In genomic region chr5:53167836-53168235, GRCh38 we compare ENCODE assay signal across 16 cellular contexts. TPM values are rescaled to one million over a fixed set of nuclear protein-coding genes. Genes with fewer than 3 reads are reported as not detected.
DNase-seq lines count a peak whose midpoint lies in the region; TF ChIP-seq lines count a peak whose summit lies in the region.
"Had no signal": no experiment of that assay in that cellular context is flagged by ENCODE, and none has a peak within 500 bp of the region (broad histone marks: within the 10 kb centered on the region; RNA-seq: fewer than 3 reads in every experiment).

No MANE protein-coding gene starts in this region.

- H3K9me3 Mint-ChIP-seq in MCF 10A (ENCODE audit: unreplicated experiment): no peaks in the 10 kb centered on the region
- no peaks in the 10 kb centered on the region for H3K9me3 Mint-ChIP-seq in Calu3 (ENCODE audit: low read depth, unreplicated experiment)
- H3K9me3 Mint-ChIP-seq: central memory CD8-positive, alpha-beta T cell; naive thymus-derived CD4-positive, alpha-beta T cell had no signal

- no peaks in the 10 kb centered on the region for H4K20me1 ChIP-seq in MM.1S (ENCODE audit: insufficient read depth, low read length)

- H3K27ac ChIP-seq in right atrium auricular region (peak overlapping the region in 1 of 2 donors; percentile 46), rectal smooth muscle tissue (ENCODE audit: low read depth, low read length) (peak overlapping the region; percentile 16), MM.1S (ENCODE audit: low read length) (no peak overlapping the region)
- H3K27ac ChIP-seq: C4-2B had no signal

- H3K27me3 ChIP-seq in right atrium auricular region (no peaks in the 10 kb centered on the region), rectal smooth muscle tissue (ENCODE audit: control insufficient read depth, insufficient read depth, low read length) (no peaks in the 10 kb centered on the region), MM.1S (replicated peaks; ENCODE audit: insufficient read depth, low read length) (no peaks in the 10 kb centered on the region)

- TF ChIP-seq CTCF in MCF 10A (IDR thresholded peaks at IDR 0.05; ENCODE audit: unreplicated experiment): no peak
- TF ChIP-seq CTCF in right atrium auricular region (IDR thresholded peaks at IDR 0.05): no peak
- TF ChIP-seq CTCF in Calu3 (IDR thresholded peaks at IDR 0.05; ENCODE audit: unreplicated experiment): no peak
- no peak for TF ChIP-seq CTCF in MM.1S (IDR thresholded peaks at IDR 0.05; ENCODE audit: low read length)

- H3K36me3 ChIP-seq in right atrium auricular region: no peaks in the 10 kb centered on the region
- no peaks in the 10 kb centered on the region for H3K36me3 ChIP-seq in rectal smooth muscle tissue (ENCODE audit: control insufficient read depth, insufficient read depth, low read length)
- no peaks in the 10 kb centered on the region for H3K36me3 ChIP-seq in MM.1S (replicated peaks; ENCODE audit: insufficient read depth, low read length)

- no peak overlapping the region for H3K4me2 ChIP-seq in MM.1S (ENCODE audit: low read depth, low read length)

- no peak overlapping the region for H3K4me3 ChIP-seq in right atrium auricular region
- no peak overlapping the region for H3K4me3 ChIP-seq in rectal smooth muscle tissue (ENCODE audit: low read length)
- no peak overlapping the region for H3K4me3 ChIP-seq in MM.1S (ENCODE audit: low read length)

- H3K79me2 ChIP-seq in MM.1S (ENCODE audit: low read length): no peaks in the 10 kb centered on the region

- no peak overlapping the region for H3K9ac ChIP-seq in rectal smooth muscle tissue (ENCODE audit: low read length)
- H3K9ac ChIP-seq in MM.1S (ENCODE audit: low read length): no peak overlapping the region

- H3K36me3 Mint-ChIP-seq in MCF 10A (ENCODE audit: insufficient read depth, unreplicated experiment) (no peaks in the 10 kb centered on the region), Calu3 (ENCODE audit: insufficient read depth, unreplicated experiment) (no peaks in the 10 kb centered on the region)
- H3K36me3 Mint-ChIP-seq: naive thymus-derived CD4-positive, alpha-beta T cell had no signal

- POLR2A ChIA-PET in MCF 10A (lab: Yijun Ruan, JAX): no interaction called here

- no peaks in the 10 kb centered on the region for H3K9me3 ChIP-seq in right atrium auricular region
- no peaks in the 10 kb centered on the region for H3K9me3 ChIP-seq in MM.1S (replicated peaks; ENCODE audit: insufficient read depth, low read length)

- peaks cover 0 to 19% of the 10 kb centered on the region in 2 donors for H3K4me1 ChIP-seq in right atrium auricular region
- H3K4me1 ChIP-seq in rectal smooth muscle tissue (ENCODE audit: control insufficient read depth, insufficient read depth, low read length): peaks cover 7% of the 10 kb centered on the region
- 0 out of 2 replicates have a peak, but pooled peaks cover 7% of the 10 kb centered on the region for H3K4me1 ChIP-seq in MM.1S (ENCODE audit: low read length)

- H3K27me3 Mint-ChIP-seq in MCF 10A (ENCODE audit: insufficient read depth, unreplicated experiment) (no peaks in the 10 kb centered on the region), Calu3 (ENCODE audit: unreplicated experiment) (no peaks in the 10 kb centered on the region)

- no TSS peak for BruUV-seq in MCF 10A (replicated peaks; lab: Mats Ljungman, UMichigan)
- BruUV-seq in Calu3 (replicated peaks; lab: Mats Ljungman, UMichigan): no TSS peak

- no peaks in the 10 kb centered on the region for H3F3A ChIP-seq in MM.1S (ENCODE audit: insufficient read depth, low read length)

- intact Hi-C loops in MCF 10A (cut with micrococcal nuclease) (no loop called here), Calu3 (cut with micrococcal nuclease; ENCODE audit: unreplicated experiment) (no loop called here)

- CTCF ChIA-PET in MCF 10A (lab: Yijun Ruan, JAX) (interaction anchor here (0.5 to 1.1 kb wide), 2 partner anchors 1061 to 1334 kb away, joined by 3 to 4 read pairs; no protein-coding TSS in a partner anchor), Calu3 (lab: Charles Lee) (no interaction called here)

- H3K9me2 ChIP-seq in MM.1S (replicated peaks; ENCODE audit: insufficient read depth, low read length): no peaks in the 10 kb centered on the region

- DNase-seq in EL (peak; percentile 39), MCF 10A (ENCODE audit: unreplicated experiment) (peak; percentile 33), right atrium auricular region (ENCODE audit: low spot score) (peak; percentile 73), putamen (ENCODE audit: low spot score) (no peak), Calu3 (no peak), MM.1S (no peak)
- no peak for DNase-seq in stimulated activated CD4-positive, alpha-beta T cell treated with anti-CD3 and anti-CD28 coated beads, Interleukin-4, amount 100 ng/mL, for 4 hours
- DNase-seq: activated T-cell treated with anti-CD3 and anti-CD28 coated beads, Interleukin-2, amount 50 U/mL, for 48 hours; Karpas-422; naive thymus-derived CD4-positive, alpha-beta T cell; NCI-H345; SHP77 treated with DMSO at 0.1 percent for 48 hours; stimulated activated CD4-positive, alpha-beta T cell treated with anti-CD3 and anti-CD28 coated beads, Interleukin-1b, Interleukin-23, amount 100 ng/mL, for 48 hours had no signal

- no peak overlapping the region for H3K4me3 Mint-ChIP-seq in MCF 10A (ENCODE audit: unreplicated experiment)
- no peak overlapping the region for H3K4me3 Mint-ChIP-seq in Calu3 (ENCODE audit: low read depth, unreplicated experiment)
- H3K4me3 Mint-ChIP-seq: central memory CD8-positive, alpha-beta T cell; naive thymus-derived CD4-positive, alpha-beta T cell had no signal

- no peak overlapping the region for H3K27ac Mint-ChIP-seq in MCF 10A (ENCODE audit: low read depth, unreplicated experiment)
- no peak overlapping the region for H3K27ac Mint-ChIP-seq in Calu3 (ENCODE audit: unreplicated experiment)
- H3K27ac Mint-ChIP-seq: naive thymus-derived CD4-positive, alpha-beta T cell had no signal

- H2AFZ ChIP-seq in MM.1S (ENCODE audit: low read length): no peak overlapping the region

- peaks cover 5% of the 10 kb centered on the region for H3K4me1 Mint-ChIP-seq in MCF 10A (ENCODE audit: insufficient read depth, unreplicated experiment)
- no peaks in the 10 kb centered on the region for H3K4me1 Mint-ChIP-seq in Calu3 (ENCODE audit: low read depth, unreplicated experiment)
- H3K4me1 Mint-ChIP-seq: central memory CD8-positive, alpha-beta T cell; naive thymus-derived CD4-positive, alpha-beta T cell had no signal

RNA-seq across cellular contexts. Expression of gene MOCS2, which starts 58.3 kb away (rescaled TPM):
- 31.4 and 43.0 TPM in 2 replicates for total RNA-seq in MCF 10A (2022)
- total RNA-seq in right atrium auricular region: 10 to 100 TPM; 64.5 to 80.0 TPM
- 41.3 and 42.6 TPM in 2 replicates for total RNA-seq in Calu3 (2022)

Comparison
In these comparisons a context has a peak if more than half of its experiments do, and no peak if none do; other contexts are left out.
1. DNase-seq: peak in EL (single experiment), MCF 10A (single experiment) and right atrium auricular region (single experiment); none in putamen (single experiment), Calu3 (single experiment), stimulated activated CD4-positive, alpha-beta T cell treated with anti-CD3 and anti-CD28 coated beads, Interleukin-4, amount 100 ng/mL, for 4 hours (0 of 2) and MM.1S (single experiment).